Comparison of ENCODE assay signal across 16 cellular contexts in the genomic region with DNA sequence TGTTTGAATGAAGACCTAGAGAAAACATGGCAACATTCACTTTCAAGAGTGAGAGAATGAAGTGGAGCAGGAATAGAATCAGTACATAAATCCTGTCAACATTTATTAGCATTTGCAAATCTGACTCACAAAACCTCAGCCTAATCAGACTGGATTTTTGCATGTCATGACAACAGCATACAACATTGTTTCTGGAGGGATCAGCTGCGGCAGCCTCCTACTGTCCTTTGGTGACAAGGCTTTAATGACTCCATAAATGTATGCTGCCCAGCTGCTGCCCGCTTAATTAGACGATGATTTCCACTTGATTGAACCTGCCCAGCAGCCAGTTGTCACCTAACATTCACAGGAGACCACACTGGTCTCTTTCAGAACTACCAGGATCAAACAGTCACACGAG. TPM values are rescaled to one million over a fixed set of nuclear protein-coding genes. Genes with fewer than 3 reads are reported as not detected.
DNase-seq lines count a peak whose midpoint lies in the region; TF ChIP-seq lines count a peak whose summit lies in the region.
"Had no signal": no experiment of that assay in that cellular context is flagged by ENCODE, and none has a peak within 500 bp of the region (broad histone marks: within the 10 kb centered on the region; RNA-seq: fewer than 3 reads in every experiment).

No MANE protein-coding gene starts in this region.

- H2AK5ac ChIP-seq in trophoblast cell (ENCODE audit: low read length), result no peak overlapping the region

- H3K23ac ChIP-seq in trophoblast cell (ENCODE audit: low read length), result no peak overlapping the region

- H3K4me2 ChIP-seq in trophoblast cell (ENCODE audit: low read length), result no peak overlapping the region

- H3K27ac Mint-ChIP-seq in mesothelial cell of epicardium, result peak overlapping the region; percentile 4

- H3K79me1 ChIP-seq in trophoblast cell (ENCODE audit: low read length), result no peaks in the 10 kb centered on the region

- H3K27ac ChIP-seq in dorsolateral prefrontal cortex (no peak overlapping the region), trophoblast cell (ENCODE audit: low read depth, low read length) (no peak overlapping the region)
- H3K27ac ChIP-seq: colonic mucosa, right lobe of liver, SJSA1, VCaP had no signal

- no peak overlapping the region for H3K4me3 ChIP-seq in dorsolateral prefrontal cortex
- no peak overlapping the region for H3K4me3 ChIP-seq in trophoblast cell (ENCODE audit: low read depth, low read length)
- H3K4me3 ChIP-seq: colonic mucosa, right lobe of liver, SJSA1 had no signal

- peaks cover 7 to 9% of the 10 kb centered on the region in 2 experiments for H3K36me3 ChIP-seq in trophoblast cell (ENCODE audit: control insufficient read depth in 1 of 2, insufficient read depth in 2 of 2, low read length in 2 of 2)
- H3K36me3 ChIP-seq: colonic mucosa had no signal

- H3K79me2 ChIP-seq in trophoblast cell (ENCODE audit: control insufficient read depth, insufficient read depth, low read length, poor library complexity), result no peaks in the 10 kb centered on the region

- H2BK5ac ChIP-seq in trophoblast cell (ENCODE audit: low read depth, low read length, poor library complexity), result no peak overlapping the region

- WGBS in trophoblast cell (ENCODE audit: extremely low coverage, insufficient coverage, insufficient read length), result no CpG with 5 or more reads among the region's 4 CpGs

- H3K9me3 ChIP-seq in trophoblast cell (ENCODE audit: insufficient read depth, low read depth, low read length), result peaks cover 7% of the 10 kb centered on the region
- H3K9me3 ChIP-seq: colonic mucosa, right lobe of liver, SJSA1 had no signal

- H4K91ac ChIP-seq in trophoblast cell (ENCODE audit: low read depth, low read length), result no peak overlapping the region

- no peak overlapping the region for H3K4ac ChIP-seq in trophoblast cell (ENCODE audit: low read depth, low read length)

- no peak for TF ChIP-seq CTCF in mesothelial cell of epicardium (IDR thresholded peaks at IDR 0.05; ENCODE audit: unreplicated experiment)
- no peak for TF ChIP-seq CTCF in dorsolateral prefrontal cortex (IDR thresholded peaks at IDR 0.05 in 54 of 56, conservative IDR thresholded peaks at IDR 0.05 in 2 of 56; ENCODE audit: low read depth in 1 of 56, partially characterized antibody in 56 of 56)

- H3K18ac ChIP-seq in trophoblast cell (ENCODE audit: low read length), result no peak overlapping the region

- H3K4me3 Mint-ChIP-seq in mesothelial cell of epicardium, result no peak overlapping the region
- H3K4me3 Mint-ChIP-seq: CD8-positive, alpha-beta memory T cell; naive B cell had no signal

- H3K27me3 Mint-ChIP-seq in mesothelial cell of epicardium (ENCODE audit: low read depth), result no peaks in the 10 kb centered on the region
- H3K27me3 Mint-ChIP-seq: naive B cell had no signal

- intact Hi-C loops in dorsolateral prefrontal cortex (cut with DNase I), result no loop called here

- no peak overlapping the region for H4K12ac ChIP-seq in trophoblast cell (ENCODE audit: low read depth, low read length)

- no peak overlapping the region for H3K14ac ChIP-seq in trophoblast cell (ENCODE audit: low read length)

- no peak overlapping the region for H2BK12ac ChIP-seq in trophoblast cell (ENCODE audit: low read length)

- H3K4me1 ChIP-seq in trophoblast cell (ENCODE audit: control insufficient read depth in 1 of 2, insufficient read depth in 2 of 2, low read length in 2 of 2), result no peaks in the 10 kb centered on the region

- H3K9ac ChIP-seq in trophoblast cell (ENCODE audit: low read length), result no peak overlapping the region

- no peaks in the 10 kb centered on the region for H3K4me1 Mint-ChIP-seq in mesothelial cell of epicardium

- H3K9me3 Mint-ChIP-seq in mesothelial cell of epicardium, result peaks cover 6% of the 10 kb centered on the region
- H3K9me3 Mint-ChIP-seq: CD8-positive, alpha-beta memory T cell; naive B cell had no signal

- peaks cover 22% of the 10 kb centered on the region for H3K36me3 Mint-ChIP-seq in mesothelial cell of epicardium
- H3K36me3 Mint-ChIP-seq: naive B cell had no signal

- DNase-seq in EL (peak; percentile 18), NCI-H1417 (lab: John Stamatoyannopoulos, UW) (peak in 2 of 3 experiments; percentile 83 to 98), astrocyte of the hippocampus (ENCODE audit: low read depth, low spot score) (peak; percentile 70), mesothelial cell of epicardium (ENCODE audit: low spot score in 2 of 2, unreplicated experiment in 2 of 2) (no peak), dorsolateral prefrontal cortex (no peak), trophoblast cell (no peak)
- DNase-seq in stimulated activated CD4-positive, alpha-beta T cell treated with anti-CD3 and anti-CD28 coated beads, Interleukin-1b, Interleukin-23, amount 100 ng/mL, for 48 hours, result no peak
- DNase-seq: activated naive CD4-positive, alpha-beta T cell treated with anti-CD3 and anti-CD28 coated beads, Interleukin-2, amount 50 U/mL, for 16 hours; CD8-positive, alpha-beta memory T cell; colonic mucosa; kidney; naive B cell; NCI-H510A; right lobe of liver had no signal

- no peak overlapping the region for H2BK120ac ChIP-seq in trophoblast cell (ENCODE audit: insufficient read depth, low read length, poor library complexity)

- no peak overlapping the region for H4K8ac ChIP-seq in trophoblast cell (ENCODE audit: low read depth, low read length)

- no peak overlapping the region for H2AFZ ChIP-seq in trophoblast cell (ENCODE audit: insufficient read depth, low read length, poor library complexity)

- no peaks in the 10 kb centered on the region for H3K27me3 ChIP-seq in dorsolateral prefrontal cortex
- H3K27me3 ChIP-seq in trophoblast cell (ENCODE audit: insufficient read depth, low read length), result no peaks in the 10 kb centered on the region
- H3K27me3 ChIP-seq: colonic mucosa, right lobe of liver, SJSA1 had no signal

RNA-seq across cellular contexts. Expression of a gene that starts 9.4 kb away (rescaled TPM):
- 52.7 to 58.0 TPM (median 57.7 TPM) in 3 replicates for total RNA-seq in mesothelial cell of epicardium
- 10 to 100 TPM in 114 of 120 experiments, 1 to 10 TPM in 6; 7.7 to 28.0 (median 16.7) TPM for total RNA-seq in dorsolateral prefrontal cortex
- 39.2 and 41.1 TPM in 2 replicates for polyA plus RNA-seq in trophoblast cell (2013)

RNA-seq across cellular contexts. Expression of a gene that starts 53.5 kb away (rescaled TPM):
- total RNA-seq in mesothelial cell of epicardium, result 0.11 to 0.20 TPM (median 0.16 TPM) in 3 replicates
- total RNA-seq in dorsolateral prefrontal cortex, result 1 to 10 TPM in 4 of 120 experiments, under 1 TPM in 110, not detected in 6; 0.12 to 1.6 (median 0.38) TPM
- 0.10 and 0.12 TPM in 2 replicates for polyA plus RNA-seq in trophoblast cell (2013)

Comparison
In these comparisons a context has a peak if more than half of its experiments do, and no peak if none do; other contexts are left out.
1. DNase-seq: peak in EL (single experiment), NCI-H1417 (2 of 3) and astrocyte of the hippocampus (single experiment); none in mesothelial cell of epicardium (0 of 2), dorsolateral prefrontal cortex (0 of 10), stimulated activated CD4-positive, alpha-beta T cell treated with anti-CD3 and anti-CD28 coated beads, Interleukin-1b, Interleukin-23, amount 100 ng/mL, for 48 hours (single experiment) and trophoblast cell (0 of 2).